1 cellular context compared by ENCODE assay signal in the genomic region with DNA sequence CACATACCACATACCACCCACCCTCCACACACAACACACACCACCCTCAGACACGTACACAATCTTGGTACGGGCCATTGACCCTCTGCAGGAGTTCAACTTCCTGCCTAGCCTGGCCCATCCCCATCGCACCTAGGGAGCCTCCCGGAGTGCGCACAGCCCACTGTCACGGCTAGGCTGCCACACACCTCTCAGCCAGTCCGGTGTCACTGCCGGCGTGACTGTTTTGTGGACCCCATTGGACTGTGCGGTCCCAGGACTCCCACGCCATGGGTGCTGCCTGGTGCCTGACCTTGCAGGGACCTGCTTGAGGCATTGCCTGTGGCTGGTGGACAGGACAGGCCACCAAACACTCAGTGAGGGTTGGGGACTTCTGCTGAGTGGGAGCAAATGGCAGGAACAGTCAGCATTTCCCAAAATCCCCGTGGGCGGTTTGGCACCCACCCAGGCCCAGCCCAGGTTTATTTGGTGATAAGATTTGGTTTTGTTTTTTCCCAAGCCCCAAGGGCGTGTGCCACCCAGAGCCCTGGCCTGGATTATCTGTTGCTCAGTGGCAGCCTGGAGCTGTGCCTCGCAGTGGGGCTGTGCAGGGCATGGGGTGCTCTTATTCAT.
TF ChIP-seq lines count a peak whose summit lies in the region.

No MANE protein-coding gene starts in this region.

TF ChIP-seq in IMR-90, 13 proteins besides CTCF, POLR2A, EP300 and RAD21:
- TF ChIP-seq, protein P1, sequence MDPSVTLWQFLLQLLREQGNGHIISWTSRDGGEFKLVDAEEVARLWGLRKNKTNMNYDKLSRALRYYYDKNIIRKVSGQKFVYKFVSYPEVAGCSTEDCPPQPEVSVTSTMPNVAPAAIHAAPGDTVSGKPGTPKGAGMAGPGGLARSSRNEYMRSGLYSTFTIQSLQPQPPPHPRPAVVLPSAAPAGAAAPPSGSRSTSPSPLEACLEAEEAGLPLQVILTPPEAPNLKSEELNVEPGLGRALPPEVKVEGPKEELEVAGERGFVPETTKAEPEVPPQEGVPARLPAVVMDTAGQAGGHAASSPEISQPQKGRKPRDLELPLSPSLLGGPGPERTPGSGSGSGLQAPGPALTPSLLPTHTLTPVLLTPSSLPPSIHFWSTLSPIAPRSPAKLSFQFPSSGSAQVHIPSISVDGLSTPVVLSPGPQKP (IDR thresholded peaks at IDR 0.05; ENCODE audit: borderline replicate concordance, low read depth, low read length) = no peak
- TF ChIP-seq MXI1 (IDR thresholded peaks at IDR 0.05; ENCODE audit: borderline replicate concordance, low read depth, low read length) (no peak), SMC3 (IDR thresholded peaks at IDR 0.05; ENCODE audit: low read depth, low read length) (no peak), MAZ (IDR thresholded peaks at IDR 0.05; ENCODE audit: borderline replicate concordance, low read depth, low read length) (no peak)
TF ChIP-seq in IMR-90: peak in this region for 0.
